In genomic region chr10:95850791-95851190, GRCh38 we compare ENCODE assay signal across 24 cellular contexts. TPM values are rescaled to one million over a fixed set of nuclear protein-coding genes. Genes with fewer than 3 reads are reported as not detected.
DNase-seq lines count a peak whose midpoint lies in the region; ATAC-seq and TF ChIP-seq lines count a peak whose summit lies in the region.
"Had no signal": no experiment of that assay in that cellular context is flagged by ENCODE, and none has a peak within 500 bp of the region (broad histone marks: within the 10 kb centered on the region; RNA-seq: fewer than 3 reads in every experiment).

No MANE protein-coding gene starts in this region.

- H3K4me3 Mint-ChIP-seq in memory B cell = no peak overlapping the region
- H3K4me3 Mint-ChIP-seq: CD8-positive, alpha-beta T cell had no signal

- no peaks in the 10 kb centered on the region for H3K27me3 Mint-ChIP-seq in memory B cell

- DNase-seq in AG20443 (ENCODE audit: low spot score) (peak; percentile 33), dedifferentiated amniotic fluid mesenchymal stem cell (ENCODE audit: extremely low spot score) (peak; percentile 17), memory B cell (ENCODE audit: low spot score in 2 of 2) (no peak), vagina (ENCODE audit: extremely low spot score in 2 of 2) (no peak), NCI-H2029 treated with DMSO at 0.1 percent for 48 hours (lab: John Stamatoyannopoulos, UW) (no peak), NCI-H1694 treated with DMSO at 0.1 percent for 48 hours (lab: John Stamatoyannopoulos, UW) (no peak), lower lobe of right lung (no peak)
- DNase-seq: C1 segment of cervical spinal cord; CD8-positive, alpha-beta T cell; DND-41; KBM-7; MM.1S; NCI-H1048; NCI-H1417 treated with DMSO at 0.1 percent for 48 hours; NCI-H1930; NCI-H2227 treated with DMSO at 0.1 percent for 48 hours; NCI-H510A; NCI-H748 treated with DMSO at 0.1 percent for 48 hours; PC-9; RPMI8226; SHP77; SW 1271 had no signal

- no peaks in the 10 kb centered on the region for H3K9me3 Mint-ChIP-seq in memory B cell

- H3K4me3 ChIP-seq in vagina (no peak overlapping the region), lower lobe of right lung (no peak overlapping the region)
- H3K4me3 ChIP-seq: A549, PC-9 had no signal

- H3K27me3 ChIP-seq in vagina = no peaks in the 10 kb centered on the region
- H3K27me3 ChIP-seq in lower lobe of right lung (ENCODE audit: low read depth) = no peaks in the 10 kb centered on the region

- H3K27ac ChIP-seq in vagina (peak overlapping the region; percentile 76), lower lobe of right lung (no peak overlapping the region)
- H3K27ac ChIP-seq: A549, PC-9 had no signal

- H3K4me1 Mint-ChIP-seq in memory B cell = no peaks in the 10 kb centered on the region

- intact Hi-C loops in vagina (cut with DNase I) = no loop called here
- intact Hi-C loops in lower lobe of right lung (cut with DNase I) = no loop called here

- H3K4me1 ChIP-seq in vagina = peaks cover 7% of the 10 kb centered on the region
- no peaks in the 10 kb centered on the region for H3K4me1 ChIP-seq in lower lobe of right lung
- H3K4me1 ChIP-seq: A549 had no signal

- H3K36me3 ChIP-seq in vagina (no peaks in the 10 kb centered on the region), lower lobe of right lung (peaks cover 14% of the 10 kb centered on the region)

- peak overlapping the region; percentile 72 for H3K27ac Mint-ChIP-seq in memory B cell
- H3K27ac Mint-ChIP-seq: CD8-positive, alpha-beta T cell had no signal

- TF ChIP-seq POLR2A in vagina (IDR thresholded peaks at IDR 0.05) = no peak

- ATAC-seq in memory B cell (ENCODE audit: low read depth) (no peak), lower lobe of right lung (no peak)
- ATAC-seq: A549; CD8-positive, alpha-beta T cell; HCT116 had no signal

- TF ChIP-seq CTCF in vagina (IDR thresholded peaks at IDR 0.05) = no peak
- TF ChIP-seq CTCF in lower lobe of right lung (IDR thresholded peaks at IDR 0.05) = no peak

- H3K36me3 Mint-ChIP-seq in memory B cell = peaks cover 36% of the 10 kb centered on the region
- H3K36me3 Mint-ChIP-seq: CD8-positive, alpha-beta T cell had no signal

- H3K9me3 ChIP-seq in vagina = no peaks in the 10 kb centered on the region
- H3K9me3 ChIP-seq in lower lobe of right lung = no peaks in the 10 kb centered on the region
- H3K9me3 ChIP-seq: A549 had no signal

RNA-seq across cellular contexts. Expression of gene CC2D2B, which starts 57.0 kb away (rescaled TPM):
- total RNA-seq in vagina = 2.5 TPM
- total RNA-seq in lower lobe of right lung = 1.6 TPM
- total RNA-seq: CD8-positive, alpha-beta T cell; PC-9 had no signal

Comparison
In these comparisons a context has a peak if more than half of its experiments do, and no peak if none do; other contexts are left out.
1. DNase-seq: peak in AG20443 (single experiment) and dedifferentiated amniotic fluid mesenchymal stem cell (single experiment); none in memory B cell (0 of 2), vagina (0 of 2), NCI-H2029 treated with DMSO at 0.1 percent for 48 hours (single experiment), NCI-H1694 treated with DMSO at 0.1 percent for 48 hours (single experiment) and lower lobe of right lung (single experiment).